ENCODE assay signal across 11 cellular contexts in the genomic region with DNA sequence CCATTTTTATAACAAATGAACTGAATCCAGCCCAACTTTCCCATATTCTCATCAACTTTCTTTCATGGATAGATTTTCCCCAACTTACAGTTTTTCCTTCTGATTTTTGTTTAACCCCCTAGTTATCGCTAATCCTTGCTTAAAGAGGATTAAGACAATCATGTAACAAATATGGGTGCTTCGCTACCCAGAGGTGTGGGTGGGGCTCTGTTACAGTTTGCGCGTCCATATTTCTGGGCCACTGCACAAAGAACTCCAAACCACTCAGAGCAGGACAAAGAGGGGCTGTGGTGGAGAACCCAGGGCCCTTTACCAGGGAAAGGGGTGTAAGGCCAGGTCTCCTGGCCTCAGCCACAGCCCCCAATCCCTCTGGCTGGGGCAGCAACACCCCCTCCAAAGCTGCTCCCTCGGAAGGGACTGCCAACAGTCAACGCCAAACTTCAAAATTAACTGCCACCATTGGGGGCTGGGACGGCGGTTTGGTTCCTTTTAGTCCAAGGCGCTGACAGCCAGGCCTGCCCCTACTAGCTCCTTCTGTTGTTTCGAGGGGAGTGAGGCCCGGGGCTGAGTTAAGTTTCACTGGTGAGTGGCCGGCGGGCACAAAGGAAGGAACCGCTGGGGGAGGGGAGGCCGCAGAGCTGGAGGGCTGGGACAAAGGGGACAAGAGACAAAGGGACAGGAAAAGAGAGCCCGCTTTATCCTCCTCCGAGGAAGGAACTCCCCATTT. TPM values are rescaled to one million over a fixed set of nuclear protein-coding genes. Genes with fewer than 3 reads are reported as not detected.
DNase-seq lines count a peak whose midpoint lies in the region; TF ChIP-seq lines count a peak whose summit lies in the region.
"Had no signal": no experiment of that assay in that cellular context is flagged by ENCODE, and none has a peak within 500 bp of the region (broad histone marks: within the 10 kb centered on the region; RNA-seq: fewer than 3 reads in every experiment).

No MANE protein-coding gene starts in this region.

- H3K9me3 ChIP-seq in SK-N-MC (ENCODE audit: low read depth, low read length) (no peaks in the 10 kb centered on the region), iPS-20b (ENCODE audit: insufficient read depth, low read depth, low read length) (no peaks in the 10 kb centered on the region), smooth muscle cell (replicated peaks; ENCODE audit: low read depth) (no peaks in the 10 kb centered on the region)

- H3K36me3 ChIP-seq in SK-N-MC (ENCODE audit: insufficient read depth, low read length) (peaks cover 16% of the 10 kb centered on the region), iPS-20b (ENCODE audit: insufficient read depth, low read depth, low read length) (peaks cover 21% of the 10 kb centered on the region), smooth muscle cell (ENCODE audit: low read depth) (no peaks in the 10 kb centered on the region), brain microvascular endothelial cell (replicated peaks) (peaks cover 2% of the 10 kb centered on the region)

- peak overlapping the region; percentile 72 for H3K4me2 ChIP-seq in smooth muscle cell

- TF ChIP-seq CTCF in smooth muscle cell (IDR thresholded peaks at IDR 0.05; ENCODE audit: borderline replicate concordance, insufficient read depth, poor library complexity, severe bottlenecking) (no peak), brain microvascular endothelial cell (IDR thresholded peaks at IDR 0.05; ENCODE audit: low read depth, low read length, missing control alignments) (no peak)

- H3K4me3 ChIP-seq in SK-N-MC (no peak overlapping the region), iPS-20b (ENCODE audit: low read length) (peak overlapping the region; percentile 32; the same call in 1 of the 2 replicates), smooth muscle cell (no peak overlapping the region), brain microvascular endothelial cell (ENCODE audit: low read depth, low read length) (no peak overlapping the region)
- H3K4me3 ChIP-seq: lung had no signal

- H3K4me1 ChIP-seq in iPS-20b (ENCODE audit: insufficient read depth, low read length): peaks cover 69% of the 10 kb centered on the region
- peaks cover 31% of the 10 kb centered on the region for H3K4me1 ChIP-seq in smooth muscle cell (ENCODE audit: low read depth)

- H3K9ac ChIP-seq in SK-N-MC (ENCODE audit: insufficient read length): no peak overlapping the region
- peak overlapping the region; percentile 86 for H3K9ac ChIP-seq in iPS-20b (ENCODE audit: low read depth, low read length)
- peak overlapping the region; percentile 28 for H3K9ac ChIP-seq in smooth muscle cell (ENCODE audit: low read depth)

- 34% methylated on average over 17 of the region's 17 CpGs for WGBS in smooth muscle cell (ENCODE audit: low lambda C conversion rate)

- no peaks in the 10 kb centered on the region for H3F3A ChIP-seq in smooth muscle cell (ENCODE audit: low read depth)

- H3K27ac ChIP-seq in SK-N-MC: peak overlapping the region; percentile 49
- peak overlapping the region; percentile 79 for H3K27ac ChIP-seq in iPS-20b (ENCODE audit: low read length)
- H3K27ac ChIP-seq in smooth muscle cell (ENCODE audit: low read depth): peak overlapping the region; percentile 40
- no peak overlapping the region for H3K27ac ChIP-seq in brain microvascular endothelial cell

- no peaks in the 10 kb centered on the region for H3K27me3 ChIP-seq in iPS-20b (ENCODE audit: insufficient read depth, low read length)
- H3K27me3 ChIP-seq in smooth muscle cell (ENCODE audit: low read depth): no peaks in the 10 kb centered on the region
- no peaks in the 10 kb centered on the region for H3K27me3 ChIP-seq in brain microvascular endothelial cell (replicated peaks)

- peak overlapping the region; percentile 51 for H2AFZ ChIP-seq in smooth muscle cell (ENCODE audit: low read depth)

- TF ChIP-seq POLR2A in GM19099 (IDR thresholded peaks at IDR 0.05; ENCODE audit: extremely low read depth, insufficient read length, low read depth): peak; percentile 16

- DNase-seq in SK-N-MC (ENCODE audit: low read depth, low spot score): no peak
- no peak for DNase-seq in smooth muscle cell (lab: John Stamatoyannopoulos, UW; ENCODE audit: unreplicated experiment)
- DNase-seq in activated naive CD4-positive, alpha-beta T cell treated with anti-CD3 and anti-CD28 coated beads, Interleukin-2, amount 50 U/mL, for 16 hours: no peak
- DNase-seq in hepatic stellate cell (ENCODE audit: low spot score): no peak
- DNase-seq in brain microvascular endothelial cell: no peak
- DNase-seq: activated B cell treated with CpG ODN at 0.5 μM for 24 hours, DMS53, NCI-H2171 treated with DMSO at 0.1 percent for 48 hours had no signal

- in situ Hi-C loops in brain microvascular endothelial cell (cut with HindIII; ENCODE audit: low pct_ligation_motif_present, low sequenced_read_pairs): no loop called here

- peaks cover 99% of the 10 kb centered on the region for H4K20me1 ChIP-seq in smooth muscle cell (ENCODE audit: low read depth)

- peaks cover 79% of the 10 kb centered on the region for H3K79me2 ChIP-seq in smooth muscle cell (ENCODE audit: low read depth)

RNA-seq across cellular contexts. Expression of gene SSBP3, which starts 27.9 kb away (rescaled TPM):
- total RNA-seq in smooth muscle cell: 30.1 and 42.3 TPM in 2 replicates
- polyA plus RNA-seq in smooth muscle cell: 23.6 and 26.5 TPM in 2 replicates
